Comparison of ENCODE assay signal across 30 cellular contexts in the genomic region with DNA sequence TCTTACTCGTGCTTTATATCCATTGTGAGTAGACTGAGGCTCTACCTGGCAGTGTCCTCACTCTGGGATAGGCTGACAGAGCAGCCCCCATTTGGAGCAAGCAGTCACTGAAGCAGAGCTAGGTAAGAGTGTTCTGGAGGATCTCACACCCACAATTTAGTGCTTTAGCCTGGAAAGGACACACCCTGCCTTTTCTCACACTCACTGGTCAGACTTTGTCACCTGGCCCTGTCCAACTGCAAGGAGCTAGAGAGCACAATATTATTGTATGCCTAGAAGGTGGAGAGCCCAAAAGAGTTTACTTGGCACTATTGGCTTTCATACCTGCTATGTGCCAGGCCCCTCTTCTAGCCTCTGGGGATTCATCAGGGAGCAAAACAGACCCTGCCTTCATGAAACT.
"Had no signal": no experiment of that assay in that cellular context is flagged by ENCODE, and none has a peak within 500 bp of the region (broad histone marks: within the 10 kb centered on the region; RNA-seq: fewer than 3 reads in every experiment).

No MANE protein-coding gene starts in this region.

- H3K36me3 Mint-ChIP-seq: naive B cell; naive thymus-derived CD8-positive, alpha-beta T cell; natural killer cell treated with Interleukin-12 subunit alpha and Interleukin-12 subunit beta and Interleukin-15 and Interleukin-18, amount 100 ng/mL, for 72 hours; stimulated activated naive B cell treated with anti-CD40 and anti-IgM and Interleukin-4, amounts not matched to agents 10 μg/mL and 1 μg/mL and 100 μg/mL, for 72 hours had no signal

- H3K9me3 ChIP-seq: ovary, psoas muscle, right lobe of liver, sigmoid colon, spleen, stomach, thoracic aorta, tibial artery, upper lobe of left lung, vagina had no signal

- H3K4me3 ChIP-seq: ovary, psoas muscle, right lobe of liver, sigmoid colon, smooth muscle cell, spleen, stomach, thoracic aorta, tibial artery, upper lobe of left lung, vagina had no signal

- DNase-seq: naive B cell; naive thymus-derived CD8-positive, alpha-beta T cell; nephron progenitor cell; occipital lobe; ovary; posterior cingulate gyrus; psoas muscle; right cardiac atrium; right lobe of liver; sigmoid colon; spleen; stimulated activated CD4-positive, alpha-beta T cell treated with anti-CD3 and anti-CD28 coated beads, Interleukin-12 subunit alpha, Interleukin-12 subunit beta, amount 100 ng/mL, for 4 hours; stimulated activated CD4-positive, alpha-beta T cell treated with anti-CD3 and anti-CD28 coated beads, Interleukin-1b, Interleukin-23, amount 100 ng/mL, for 48 hours; stimulated activated CD4-positive, alpha-beta T cell treated with anti-CD3 and anti-CD28 coated beads, Interleukin-4, amount 100 ng/mL, for 1 hour; stimulated activated CD4-positive, alpha-beta T cell treated with anti-CD3 and anti-CD28 coated beads, Interleukin-4, amount 100 ng/mL, for 4 hours; stimulated activated CD8-positive, alpha-beta memory T cell treated with anti-CD3 and anti-CD28 coated beads, Interleukin-4, amount 100 ng/mL, for 48 hours; stimulated activated naive B cell treated with anti-CD40 and anti-IgM and Interleukin-4, amounts not matched to agents 10 μg/mL and 1 μg/mL and 100 μg/mL, for 72 hours; stimulated activated naive CD4-positive, alpha-beta T cell treated with Interleukin-2 at 50 U/mL for 16 hours; stomach; tibial artery; trophoblast cell; upper lobe of left lung had no signal

- ATAC-seq: naive thymus-derived CD8-positive, alpha-beta T cell; psoas muscle; right cardiac atrium; right lobe of liver; stimulated activated naive B cell treated with anti-CD40 and anti-IgM and Interleukin-4, amounts not matched to agents 10 μg/mL and 1 μg/mL and 100 μg/mL, for 72 hours had no signal

- H3K9ac ChIP-seq: parathyroid adenoma had no signal

- H3K9me3 Mint-ChIP-seq: naive thymus-derived CD8-positive, alpha-beta T cell; natural killer cell treated with Interleukin-12 subunit alpha and Interleukin-12 subunit beta and Interleukin-15 and Interleukin-18, amount 100 ng/mL, for 72 hours; nephron progenitor cell; neural crest cell; stimulated activated naive B cell treated with anti-CD40 and anti-IgM and Interleukin-4, amounts not matched to agents 10 μg/mL and 1 μg/mL and 100 μg/mL, for 72 hours; stimulated activated naive CD8-positive, alpha-beta T cell treated with anti-CD3 and anti-CD28 coated beads, Interleukin-15, Interleukin-2, amounts not matched to agents 100 ng/mL and 50 ng/mL, for 24 hours had no signal

- H3K27me3 ChIP-seq: ovary, right lobe of liver, sigmoid colon, stomach, tibial artery, upper lobe of left lung, vagina had no signal

- H3K36me3 ChIP-seq: ovary, right lobe of liver, sigmoid colon, spleen, stomach, thoracic aorta, tibial artery, upper lobe of left lung, vagina had no signal

- H3K27ac ChIP-seq: ovary, parathyroid adenoma, psoas muscle, right lobe of liver, sigmoid colon, spleen, stomach, thoracic aorta, tibial artery, upper lobe of left lung, vagina had no signal

- H3K4me1 ChIP-seq: parathyroid adenoma, psoas muscle, sigmoid colon, vagina had no signal

- FAIRE-seq: urothelium cell line had no signal

- H2AFZ ChIP-seq: parathyroid adenoma had no signal

- H3K4me2 ChIP-seq: smooth muscle cell had no signal

- H3K4me3 Mint-ChIP-seq: naive B cell; naive thymus-derived CD8-positive, alpha-beta T cell; natural killer cell treated with Interleukin-12 subunit alpha and Interleukin-12 subunit beta and Interleukin-15 and Interleukin-18, amount 100 ng/mL, for 72 hours; nephron progenitor cell; neural crest cell; stimulated activated naive B cell treated with anti-CD40 and anti-IgM and Interleukin-4, amounts not matched to agents 10 μg/mL and 1 μg/mL and 100 μg/mL, for 72 hours; stimulated activated naive CD8-positive, alpha-beta T cell treated with anti-CD3 and anti-CD28 coated beads, Interleukin-15, Interleukin-2, amounts not matched to agents 100 ng/mL and 50 ng/mL, for 24 hours had no signal

- H3K27ac Mint-ChIP-seq: naive B cell; natural killer cell treated with Interleukin-12 subunit alpha and Interleukin-12 subunit beta and Interleukin-15 and Interleukin-18, amount 100 ng/mL, for 72 hours; nephron progenitor cell; stimulated activated naive B cell treated with anti-CD40 and anti-IgM and Interleukin-4, amounts not matched to agents 10 μg/mL and 1 μg/mL and 100 μg/mL, for 72 hours; stimulated activated naive CD8-positive, alpha-beta T cell treated with anti-CD3 and anti-CD28 coated beads, Interleukin-15, Interleukin-2, amounts not matched to agents 100 ng/mL and 50 ng/mL, for 24 hours had no signal

- H3K4me1 Mint-ChIP-seq: naive B cell had no signal
